Comparison of ENCODE assay signal across 16 cellular contexts in the genomic region with DNA sequence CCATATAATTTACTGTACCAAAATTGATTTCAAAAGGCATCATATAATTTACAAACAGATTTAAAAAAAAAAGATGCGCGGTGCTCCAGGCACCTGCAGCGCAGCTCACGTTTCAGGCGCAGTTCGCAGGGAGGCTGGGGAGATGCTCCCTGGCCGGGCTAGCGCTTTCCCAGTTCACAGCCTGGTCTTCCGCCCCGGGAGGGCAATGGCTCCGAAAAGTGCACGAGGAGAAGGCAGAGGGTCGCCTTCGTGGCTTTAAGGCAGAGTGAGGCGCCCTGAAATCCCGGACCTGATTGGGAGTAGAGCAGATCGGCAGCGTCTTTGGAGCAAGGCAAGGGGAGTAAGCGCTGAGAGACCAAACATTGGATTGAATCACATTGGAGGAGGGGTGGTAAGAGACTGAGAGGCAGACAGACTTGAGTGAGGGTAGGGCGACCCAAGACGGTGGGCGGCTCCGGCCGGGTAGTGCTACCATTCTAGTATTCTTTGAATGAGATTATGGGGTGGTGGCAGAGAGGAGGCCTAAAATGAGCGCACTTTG. TPM values are rescaled to one million over a fixed set of nuclear protein-coding genes. Genes with fewer than 3 reads are reported as not detected.
DNase-seq lines count a peak whose midpoint lies in the region; ATAC-seq and TF ChIP-seq lines count a peak whose summit lies in the region.
"Had no signal": no experiment of that assay in that cellular context is flagged by ENCODE, and none has a peak within 500 bp of the region (broad histone marks: within the 10 kb centered on the region; RNA-seq: fewer than 3 reads in every experiment).

No MANE protein-coding gene starts in this region.

- no peak overlapping the region for H2AFZ ChIP-seq in OCI-LY7 (ENCODE audit: low read length)

- H3K4me1 ChIP-seq in left ventricle myocardium inferior (peaks cover 30% of the 10 kb centered on the region), iPS-18a (ENCODE audit: control insufficient read depth, low read depth, low read length) (peaks cover 68% of the 10 kb centered on the region), thoracic aorta (ENCODE audit: control insufficient read depth in 1 of 2, low read depth in 2 of 2) (peaks cover 3 to 25% of the 10 kb centered on the region in 2 donors), OCI-LY7 (ENCODE audit: insufficient read depth, low read length, poor library complexity, severe bottlenecking) (peaks cover 5% of the 10 kb centered on the region)
- H3K4me1 ChIP-seq: right lobe of liver had no signal

- H3K4me3 ChIP-seq in left ventricle myocardium inferior: peak overlapping the region; percentile 52
- H3K4me3 ChIP-seq in iPS-18a (ENCODE audit: low read length): peak overlapping the region; percentile 63
- peak overlapping the region; percentile 53 for H3K4me3 ChIP-seq in thoracic aorta
- H3K4me3 ChIP-seq in OCI-LY7 (ENCODE audit: low read depth, low read length, poor library complexity, severe bottlenecking): no peak overlapping the region
- H3K4me3 ChIP-seq in foreskin fibroblast (ENCODE audit: low read depth in 1 of 2, low read length in 2 of 2): no peak overlapping the region
- H3K4me3 ChIP-seq: HAP-1 had no signal

- peaks cover 29% of the 10 kb centered on the region for H3K4me1 Mint-ChIP-seq in activated B cell treated with CpG ODN at 0.5 μM for 24 hours

- H3K27ac ChIP-seq in left ventricle myocardium inferior (replicated peaks): no peak overlapping the region
- no peak overlapping the region for H3K27ac ChIP-seq in iPS-18a (ENCODE audit: low read length)
- no peak overlapping the region for H3K27ac ChIP-seq in thoracic aorta
- no peak overlapping the region for H3K27ac ChIP-seq in OCI-LY7 (ENCODE audit: low read depth, low read length, poor library complexity, severe bottlenecking)
- H3K27ac ChIP-seq: right lobe of liver had no signal

- H3K36me3 ChIP-seq in left ventricle myocardium inferior: no peaks in the 10 kb centered on the region
- H3K36me3 ChIP-seq in iPS-18a (ENCODE audit: control insufficient read depth, low read depth, low read length): no peaks in the 10 kb centered on the region
- no peaks in the 10 kb centered on the region for H3K36me3 ChIP-seq in thoracic aorta
- no peaks in the 10 kb centered on the region for H3K36me3 ChIP-seq in OCI-LY7 (ENCODE audit: insufficient read depth, low read length)
- H3K36me3 ChIP-seq: HAP-1, right lobe of liver had no signal

- H3K9ac ChIP-seq in iPS-18a (ENCODE audit: low read length): no peak overlapping the region

- intact Hi-C loops in left ventricle myocardium inferior (cut with micrococcal nuclease) (no loop called here), Right ventricle myocardium superior (cut with DNase I) (no loop called here), activated B cell treated with CpG ODN at 0.5 μM for 24 hours (cut with micrococcal nuclease) (loop anchor here (5.0 kb wide), 1 partner anchor 61 kb away; a partner anchor contains a TSS), OCI-LY7 (cut with micrococcal nuclease; ENCODE audit: unreplicated experiment) (no loop called here)

- no peak for ATAC-seq in Right ventricle myocardium superior (ENCODE audit: poor library complexity)
- ATAC-seq in activated B cell treated with CpG ODN at 0.5 μM for 24 hours (ENCODE audit: low read depth): no peak
- ATAC-seq in thoracic aorta (ENCODE audit: insufficient number of reproducible peaks, low FRiP score, low read depth): no peak
- ATAC-seq: right lobe of liver had no signal

- peak overlapping the region; percentile 9 for H3K4me3 Mint-ChIP-seq in activated B cell treated with CpG ODN at 0.5 μM for 24 hours

- no peak overlapping the region for H3K27ac Mint-ChIP-seq in activated B cell treated with CpG ODN at 0.5 μM for 24 hours
- H3K27ac Mint-ChIP-seq: dendritic cell treated with granulocyte-macrophage colony-stimulating factor and Interleukin-4, amounts not matched to agents 40 ng/mL and 50 ng/mL, for 4 days had no signal

- no peak for TF ChIP-seq CTCF in left ventricle myocardium inferior (IDR thresholded peaks at IDR 0.05; ENCODE audit: borderline replicate concordance)
- no peak for TF ChIP-seq CTCF in activated B cell treated with CpG ODN at 0.5 μM for 24 hours (IDR thresholded peaks at IDR 0.05)
- no peak for TF ChIP-seq CTCF in thoracic aorta (IDR thresholded peaks at IDR 0.05)
- no peak for TF ChIP-seq CTCF in OCI-LY7 (conservative IDR thresholded peaks at IDR 0.05; ENCODE audit: low read length)
- no peak for TF ChIP-seq CTCF in foreskin fibroblast (IDR thresholded peaks at IDR 0.05; ENCODE audit: low read depth, low read length)

- H3K79me2 ChIP-seq in OCI-LY7 (ENCODE audit: insufficient read depth, low read depth, low read length): no peaks in the 10 kb centered on the region

- H3K27me3 ChIP-seq in left ventricle myocardium inferior (ENCODE audit: low read depth) (peaks cover 100% of the 10 kb centered on the region), iPS-18a (ENCODE audit: control insufficient read depth, insufficient read depth, low read length) (peaks cover 100% of the 10 kb centered on the region), thoracic aorta (replicated peaks; ENCODE audit: insufficient read depth) (peaks cover 6% of the 10 kb centered on the region)

- no TSS peak for BruUV-seq in OCI-LY7 (replicated peaks; lab: Mats Ljungman, UMichigan)

- H3K27me3 Mint-ChIP-seq in activated B cell treated with CpG ODN at 0.5 μM for 24 hours: peaks cover 66% of the 10 kb centered on the region

- H3K9me2 ChIP-seq in OCI-LY7 (ENCODE audit: insufficient read depth, low read length): no peaks in the 10 kb centered on the region

- H3K36me3 Mint-ChIP-seq in activated B cell treated with CpG ODN at 0.5 μM for 24 hours (ENCODE audit: low read depth): no peaks in the 10 kb centered on the region

- CTCF ChIA-PET in activated B cell treated with CpG ODN at 0.5 μM for 24 hours (lab: Charles Lee): no interaction called here
- CTCF ChIA-PET in OCI-LY7 (lab: Charles Lee; ENCODE audit: unreplicated experiment): no interaction called here

- H3K4me2 ChIP-seq in OCI-LY7 (ENCODE audit: low read length): no peak overlapping the region

- no peaks in the 10 kb centered on the region for H4K20me1 ChIP-seq in OCI-LY7 (ENCODE audit: insufficient read depth, low read length)

- H3K9me3 ChIP-seq in left ventricle myocardium inferior (replicated peaks): no peaks in the 10 kb centered on the region
- no peaks in the 10 kb centered on the region for H3K9me3 ChIP-seq in iPS-18a (ENCODE audit: control insufficient read depth, low read depth, low read length)
- no peaks in the 10 kb centered on the region for H3K9me3 ChIP-seq in thoracic aorta
- H3K9me3 ChIP-seq in OCI-LY7 (ENCODE audit: low read length): no peaks in the 10 kb centered on the region
- H3K9me3 ChIP-seq: HAP-1, right lobe of liver had no signal

- POLR2A ChIA-PET in activated B cell treated with CpG ODN at 0.5 μM for 24 hours (lab: Charles Lee): no interaction called here
- POLR2A ChIA-PET in OCI-LY7 (lab: Charles Lee): no interaction called here

- no peak for DNase-seq in left ventricle myocardium inferior
- DNase-seq in Right ventricle myocardium superior: no peak
- no peak for DNase-seq in activated B cell treated with CpG ODN at 0.5 μM for 24 hours
- DNase-seq in thoracic aorta (ENCODE audit: low spot score): no peak
- no peak for DNase-seq in globus pallidus (ENCODE audit: low spot score)
- DNase-seq in OCI-LY7 (ENCODE audit: low spot score): no peak
- no peak for DNase-seq in foreskin fibroblast
- DNase-seq: amniotic stem cell, MM.1S, NCI-H2227 treated with DMSO at 0.1 percent for 48 hours, right lobe of liver had no signal

- no peaks in the 10 kb centered on the region for H3K9me3 Mint-ChIP-seq in activated B cell treated with CpG ODN at 0.5 μM for 24 hours
- H3K9me3 Mint-ChIP-seq: dendritic cell treated with granulocyte-macrophage colony-stimulating factor and Interleukin-4, amounts not matched to agents 40 ng/mL and 50 ng/mL, for 4 days had no signal

RNA-seq across cellular contexts. Expression of a gene that starts 1.5 kb away (rescaled TPM):
- total RNA-seq in left ventricle myocardium inferior (not detected), Right ventricle myocardium superior (not detected), activated B cell treated with CpG ODN at 0.5 μM for 24 hours (0.38 and 0.66 TPM in 2 replicates), thoracic aorta (1 to 10 TPM in 1 of 2 donors, not detected in 1; 2.8 TPM), OCI-LY7 (2022) (not detected in 2 replicates)
- not detected in 2 replicates for total RNA-seq in OCI-LY7 (2014; rRNA removed; shearing (Covaris generic))
- total RNA-seq: activated CD8-positive, alpha-beta memory T cell treated with anti-CD3 and anti-CD28 coated beads for 36 hours; right lobe of liver; subcutaneous adipose tissue had no signal

RNA-seq across cellular contexts. Expression of a gene that starts 58.4 kb away (rescaled TPM):
- total RNA-seq in left ventricle myocardium inferior: 5.3 TPM
- total RNA-seq in Right ventricle myocardium superior: 3.3 TPM
- 1.00 and 1.8 TPM in 2 replicates for total RNA-seq in activated B cell treated with CpG ODN at 0.5 μM for 24 hours
- 1 to 10 TPM; 2.4 to 7.8 TPM for total RNA-seq in thoracic aorta
- total RNA-seq in OCI-LY7 (2014; rRNA removed; shearing (Covaris generic)): not detected in 2 replicates
- not detected in 2 replicates for total RNA-seq in OCI-LY7 (2022)

Comparison
In these comparisons a context has a peak if more than half of its experiments do, and no peak if none do; other contexts are left out.
1. H3K4me3 ChIP-seq: peak in left ventricle myocardium inferior (single experiment), iPS-18a (single experiment) and thoracic aorta (single experiment); none in OCI-LY7 (single experiment) and foreskin fibroblast (0 of 2).